14 cellular contexts compared by ENCODE assay signal in genomic region chr10:24444337-24444736, GRCh38.
A peak's percentile ranks its signal among the peaks of the same experiment; 100 is the strongest.
DNase-seq lines count a peak whose midpoint lies in the region; ATAC-seq, FAIRE-seq and TF ChIP-seq lines count a peak whose summit lies in the region.
"Had no signal": no experiment of that assay in that cellular context is flagged by ENCODE, and none has a peak within 500 bp of the region (broad histone marks: within the 10 kb centered on the region; RNA-seq: fewer than 3 reads in every experiment).

No MANE protein-coding gene starts in this region.

- no peak for TF ChIP-seq RAD21 in SK-N-SH (IDR thresholded peaks at IDR 0.05; ENCODE audit: low read length)

- no peak for TF ChIP-seq POLR2A in H54 (IDR thresholded peaks at IDR 0.05; ENCODE audit: low read depth, low read length)

- H3K4me2 ChIP-seq in SK-N-SH = no peak overlapping the region
- H3K4me2 ChIP-seq: BLaER1 treated with 17β-estradiol and CSF1 and Interleukin-3, amounts not matched to agents 10 nM and 100 nM had no signal

- H2AFZ ChIP-seq in SK-N-SH (ENCODE audit: low read depth) = no peak overlapping the region

- 60% methylated on average over 4 of the region's 4 CpGs for WGBS in SK-N-SH (ENCODE audit: low lambda C conversion rate)

- TF ChIP-seq CTCF in SK-N-SH (IDR thresholded peaks at IDR 0.05) (no peak), foreskin keratinocyte (conservative IDR thresholded peaks at IDR 0.05) (no peak), Calu3 (IDR thresholded peaks at IDR 0.05; ENCODE audit: unreplicated experiment) (no peak)

- no peaks in the 10 kb centered on the region for H3K27me3 ChIP-seq in SK-N-SH (ENCODE audit: insufficient read depth)
- H3K27me3 ChIP-seq in foreskin keratinocyte = no peaks in the 10 kb centered on the region
- no peaks in the 10 kb centered on the region for H3K27me3 ChIP-seq in naive thymus-derived CD4-positive, alpha-beta T cell (ENCODE audit: control insufficient read depth in 2 of 2, insufficient read depth in 2 of 2, low read length in 2 of 2)
- H3K27me3 ChIP-seq: BLaER1 treated with 17β-estradiol and CSF1 and Interleukin-3, amounts not matched to agents 10 nM and 100 nM; right atrium auricular region had no signal

- H3K27me3 Mint-ChIP-seq in naive thymus-derived CD4-positive, alpha-beta T cell = peaks cover 6 to 21% (median 13%) of the 10 kb centered on the region in 5 donors
- H3K27me3 Mint-ChIP-seq in Calu3 (ENCODE audit: unreplicated experiment) = no peaks in the 10 kb centered on the region
- peaks cover 8% of the 10 kb centered on the region for H3K27me3 Mint-ChIP-seq in activated T-helper 1 cell treated with anti-CD3 and anti-CD28 coated beads, Interleukin-12 subunit alpha, Interleukin-12 subunit beta, Interleukin-2, Interleukin-4 antibody, amounts not matched to agents 30 ng/mL and 10 ng/mL and 1 ng/mL, durations not matched to agents 14 hours and 24 hours and 36 hours (ENCODE audit: insufficient read depth)

- H3K9ac ChIP-seq in SK-N-SH = no peak overlapping the region
- H3K9ac ChIP-seq: BLaER1 treated with 17β-estradiol and CSF1 and Interleukin-3, amounts not matched to agents 10 nM and 100 nM had no signal

- peaks cover 22% of the 10 kb centered on the region for H3F3A ChIP-seq in SK-N-SH (replicated peaks; ENCODE audit: insufficient read depth)

- H3K27ac Mint-ChIP-seq in naive thymus-derived CD4-positive, alpha-beta T cell = no peak overlapping the region
- no peak overlapping the region for H3K27ac Mint-ChIP-seq in Calu3 (ENCODE audit: unreplicated experiment)
- no peak overlapping the region for H3K27ac Mint-ChIP-seq in activated T-helper 1 cell treated with anti-CD3 and anti-CD28 coated beads, Interleukin-12 subunit alpha, Interleukin-12 subunit beta, Interleukin-2, Interleukin-4 antibody, amounts not matched to agents 30 ng/mL and 10 ng/mL and 1 ng/mL, durations not matched to agents 14 hours and 24 hours and 36 hours

- CTCF ChIA-PET in SK-N-SH (lab: Yijun Ruan, JAX) (no interaction called here), Calu3 (lab: Charles Lee) (no interaction called here)
- CTCF ChIA-PET in naive thymus-derived CD4-positive, alpha-beta T cell (lab: Charles Lee) = no interaction called here

- H3K36me3 ChIP-seq in SK-N-SH (replicated peaks in 1 of 2; ENCODE audit: control insufficient read depth in 1 of 2, insufficient read depth in 2 of 2, low read length in 1 of 2) = no peaks in the 10 kb centered on the region
- H3K36me3 ChIP-seq in naive thymus-derived CD4-positive, alpha-beta T cell (ENCODE audit: control insufficient read depth in 2 of 3, insufficient read depth in 3 of 3, low read length in 3 of 3) = no peaks in the 10 kb centered on the region
- H3K36me3 ChIP-seq: BLaER1 treated with 17β-estradiol and CSF1 and Interleukin-3, amounts not matched to agents 10 nM and 100 nM; right atrium auricular region had no signal

- DNase-seq in AG20443 (ENCODE audit: low spot score) (peak; percentile 65), H54 (ENCODE audit: insufficient read length, low spot score) (peak; percentile 33), SK-N-SH (no peak), foreskin keratinocyte (peak in 1 of 2 donors; percentile 55), Calu3 (no peak), NCI-H446 treated with DMSO at 0.1 percent for 48 hours (lab: John Stamatoyannopoulos, UW) (no peak)
- no peak for DNase-seq in naive thymus-derived CD4-positive, alpha-beta T cell
- no peak for DNase-seq in activated T-helper 1 cell treated with anti-CD3 and anti-CD28 coated beads, Interleukin-12 subunit alpha, Interleukin-12 subunit beta, Interleukin-2, Interleukin-4 antibody, amounts not matched to agents 30 ng/mL and 10 ng/mL and 1 ng/mL, durations not matched to agents 14 hours and 24 hours and 36 hours (ENCODE audit: low spot score)
- DNase-seq: activated CD4-positive, alpha-beta T cell treated with anti-CD3 and anti-CD28 coated beads for 1 hour; mucosa of descending colon; NCI-H1694 treated with DMSO at 0.1 percent for 48 hours; SW 1271 had no signal

- H3K4me1 Mint-ChIP-seq in naive thymus-derived CD4-positive, alpha-beta T cell = peaks cover 0 to 12% (median 0%) of the 10 kb centered on the region in 7 donors
- peaks cover 21% of the 10 kb centered on the region for H3K4me1 Mint-ChIP-seq in Calu3 (ENCODE audit: low read depth, unreplicated experiment)
- peaks cover 16% of the 10 kb centered on the region for H3K4me1 Mint-ChIP-seq in activated T-helper 1 cell treated with anti-CD3 and anti-CD28 coated beads, Interleukin-12 subunit alpha, Interleukin-12 subunit beta, Interleukin-2, Interleukin-4 antibody, amounts not matched to agents 30 ng/mL and 10 ng/mL and 1 ng/mL, durations not matched to agents 14 hours and 24 hours and 36 hours (ENCODE audit: low read depth)

- no peak overlapping the region for H3K4me3 ChIP-seq in SK-N-SH (ENCODE audit: low read depth in 2 of 2, low read length in 1 of 2)
- no peak overlapping the region for H3K4me3 ChIP-seq in naive thymus-derived CD4-positive, alpha-beta T cell (ENCODE audit: low read length)
- H3K4me3 ChIP-seq: BLaER1 treated with 17β-estradiol and CSF1 and Interleukin-3, amounts not matched to agents 10 nM and 100 nM; mucosa of descending colon; right atrium auricular region had no signal

- ATAC-seq in foreskin keratinocyte = peak; percentile 83
- no peak for ATAC-seq in naive thymus-derived CD4-positive, alpha-beta T cell
- ATAC-seq: mucosa of descending colon had no signal

- no peak overlapping the region for H3K4me3 Mint-ChIP-seq in naive thymus-derived CD4-positive, alpha-beta T cell
- H3K4me3 Mint-ChIP-seq in Calu3 (ENCODE audit: low read depth, unreplicated experiment) = no peak overlapping the region
- no peak overlapping the region for H3K4me3 Mint-ChIP-seq in activated T-helper 1 cell treated with anti-CD3 and anti-CD28 coated beads, Interleukin-12 subunit alpha, Interleukin-12 subunit beta, Interleukin-2, Interleukin-4 antibody, amounts not matched to agents 30 ng/mL and 10 ng/mL and 1 ng/mL, durations not matched to agents 14 hours and 24 hours and 36 hours

- peak overlapping the region in 1 of 2 experiments; percentile 48; a peak in 2 of 4 replicates for H3K27ac ChIP-seq in SK-N-SH (ENCODE audit: low read depth in 2 of 2, low read length in 1 of 2)
- H3K27ac ChIP-seq in foreskin keratinocyte = no peak overlapping the region
- no peak overlapping the region for H3K27ac ChIP-seq in naive thymus-derived CD4-positive, alpha-beta T cell (ENCODE audit: low read depth, low read length)
- H3K27ac ChIP-seq: BLaER1 treated with 17β-estradiol and CSF1 and Interleukin-3, amounts not matched to agents 10 nM and 100 nM; right atrium auricular region had no signal

- POLR2A ChIA-PET in SK-N-SH (lab: Yijun Ruan, JAX) = no interaction called here
- POLR2A ChIA-PET in naive thymus-derived CD4-positive, alpha-beta T cell (lab: Charles Lee) = no interaction called here

- BruUV-seq in Calu3 (replicated peaks; lab: Mats Ljungman, UMichigan) = no TSS peak

- TF ChIP-seq EP300 in SK-N-SH (IDR thresholded peaks at IDR 0.05; ENCODE audit: borderline replicate concordance in 1 of 2, low read depth in 1 of 2, low read length in 1 of 2) = no peak

- no peaks in the 10 kb centered on the region for H3K9me2 ChIP-seq in SK-N-SH

- H3K9me3 Mint-ChIP-seq in naive thymus-derived CD4-positive, alpha-beta T cell = peaks cover 0 to 2% (median 0%) of the 10 kb centered on the region in 11 donors
- no peaks in the 10 kb centered on the region for H3K9me3 Mint-ChIP-seq in Calu3 (ENCODE audit: low read depth, unreplicated experiment)
- H3K9me3 Mint-ChIP-seq in activated T-helper 1 cell treated with anti-CD3 and anti-CD28 coated beads, Interleukin-12 subunit alpha, Interleukin-12 subunit beta, Interleukin-2, Interleukin-4 antibody, amounts not matched to agents 30 ng/mL and 10 ng/mL and 1 ng/mL, durations not matched to agents 14 hours and 24 hours and 36 hours = no peaks in the 10 kb centered on the region

- H4K20me1 ChIP-seq in SK-N-SH (ENCODE audit: insufficient read depth) = no peaks in the 10 kb centered on the region
- H4K20me1 ChIP-seq: BLaER1 treated with 17β-estradiol and CSF1 and Interleukin-3, amounts not matched to agents 10 nM and 100 nM had no signal

- H3K4me1 ChIP-seq in SK-N-SH (ENCODE audit: control insufficient read depth in 1 of 2, insufficient read depth in 2 of 2, low read depth in 1 of 2, low read length in 1 of 2) (peaks cover 0 to 27% of the 10 kb centered on the region in 2 experiments), foreskin keratinocyte (peaks cover 18% of the 10 kb centered on the region)
- no peaks in the 10 kb centered on the region for H3K4me1 ChIP-seq in naive thymus-derived CD4-positive, alpha-beta T cell (ENCODE audit: control insufficient read depth in 2 of 2, insufficient read depth in 2 of 2, low read length in 2 of 2)

- FAIRE-seq in H54 (lab: Jason Lieb, UNC) = peak; percentile 91

- H3K36me3 Mint-ChIP-seq in naive thymus-derived CD4-positive, alpha-beta T cell = no peaks in the 10 kb centered on the region
- H3K36me3 Mint-ChIP-seq in Calu3 (ENCODE audit: insufficient read depth, unreplicated experiment) = no peaks in the 10 kb centered on the region
- no peaks in the 10 kb centered on the region for H3K36me3 Mint-ChIP-seq in activated T-helper 1 cell treated with anti-CD3 and anti-CD28 coated beads, Interleukin-12 subunit alpha, Interleukin-12 subunit beta, Interleukin-2, Interleukin-4 antibody, amounts not matched to agents 30 ng/mL and 10 ng/mL and 1 ng/mL, durations not matched to agents 14 hours and 24 hours and 36 hours (ENCODE audit: low read depth)

- intact Hi-C loops in naive thymus-derived CD4-positive, alpha-beta T cell (cut with micrococcal nuclease) = no loop called here
- intact Hi-C loops in Calu3 (cut with micrococcal nuclease; ENCODE audit: unreplicated experiment) = no loop called here
- intact Hi-C loops in activated T-helper 1 cell treated with anti-CD3 and anti-CD28 coated beads, Interleukin-12 subunit alpha, Interleukin-12 subunit beta, Interleukin-2, Interleukin-4 antibody, amounts not matched to agents 30 ng/mL and 10 ng/mL and 1 ng/mL, durations not matched to agents 14 hours and 24 hours and 36 hours (cut with micrococcal nuclease) = no loop called here

- no peaks in the 10 kb centered on the region for H3K79me2 ChIP-seq in SK-N-SH (ENCODE audit: insufficient read depth)

- no peaks in the 10 kb centered on the region for H3K9me3 ChIP-seq in SK-N-SH
- no peaks in the 10 kb centered on the region for H3K9me3 ChIP-seq in naive thymus-derived CD4-positive, alpha-beta T cell (ENCODE audit: control insufficient read depth in 2 of 3, low read length in 3 of 3)
- H3K9me3 ChIP-seq: BLaER1 treated with 17β-estradiol and CSF1 and Interleukin-3, amounts not matched to agents 10 nM and 100 nM; mucosa of descending colon; right atrium auricular region had no signal

TF ChIP-seq in SK-N-SH, 30 proteins besides CTCF, POLR2A, EP300 and RAD21 (continues in another document):
- TF ChIP-seq MAX (IDR thresholded peaks at IDR 0.05; ENCODE audit: low read depth) = 0 out of 2 replicates have a peak, but pooled peaks have one; percentile 18

Comparison
In these comparisons a context has a peak if more than half of its experiments do, and no peak if none do; other contexts are left out.
1. DNase-seq: peak in AG20443 (single experiment) and H54 (single experiment); none in SK-N-SH (single experiment), naive thymus-derived CD4-positive, alpha-beta T cell (0 of 9), Calu3 (single experiment), activated T-helper 1 cell treated with anti-CD3 and anti-CD28 coated beads, Interleukin-12 subunit alpha, Interleukin-12 subunit beta, Interleukin-2, Interleukin-4 antibody, amounts not matched to agents 30 ng/mL and 10 ng/mL and 1 ng/mL, durations not matched to agents 14 hours and 24 hours and 36 hours (single experiment) and NCI-H446 treated with DMSO at 0.1 percent for 48 hours (single experiment).